9 cellular contexts compared by ENCODE assay signal in genomic region chr12:6443361-6443983, GRCh38. TPM values are rescaled to one million over a fixed set of nuclear protein-coding genes. Genes with fewer than 3 reads are reported as not detected.
DNase-seq lines count a peak whose midpoint lies in the region; ATAC-seq and TF ChIP-seq lines count a peak whose summit lies in the region.
"Had no signal": no experiment of that assay in that cellular context is flagged by ENCODE, and none has a peak within 500 bp of the region (broad histone marks: within the 10 kb centered on the region; RNA-seq: fewer than 3 reads in every experiment).

No MANE protein-coding gene starts in this region.

- peak; percentile 55 for TF ChIP-seq POLR2A in GM18505 (IDR thresholded peaks at IDR 0.05; ENCODE audit: borderline replicate concordance, extremely low read depth, insufficient read depth, insufficient read length)
- TF ChIP-seq POLR2A in breast epithelium (IDR thresholded peaks at IDR 0.05), result no peak

- H3K36me3 Mint-ChIP-seq in activated T-cell treated with anti-CD3 and anti-CD28 coated beads, Interleukin-2, amount 50 U/mL, for 4 hours (ENCODE audit: insufficient read depth), result no peaks in the 10 kb centered on the region

- H3K27ac ChIP-seq in breast epithelium (no peak overlapping the region), dorsolateral prefrontal cortex (no peak overlapping the region)

- H3K9me3 Mint-ChIP-seq in activated T-cell treated with anti-CD3 and anti-CD28 coated beads, Interleukin-2, amount 50 U/mL, for 4 hours, result no peaks in the 10 kb centered on the region

- no peak for TF ChIP-seq CTCF in breast epithelium (IDR thresholded peaks at IDR 0.05)
- no peak for TF ChIP-seq CTCF in dorsolateral prefrontal cortex (IDR thresholded peaks at IDR 0.05 in 54 of 56, conservative IDR thresholded peaks at IDR 0.05 in 2 of 56; ENCODE audit: low read depth in 1 of 56, partially characterized antibody in 56 of 56)

- H3K36me3 ChIP-seq in breast epithelium, result no peaks in the 10 kb centered on the region

- intact Hi-C loops in sciatic nerve (cut with DNase I) (no loop called here), breast epithelium (cut with DNase I; ENCODE audit: low total_unique reads) (no loop called here), dorsolateral prefrontal cortex (cut with DNase I) (no loop called here)

- no peaks in the 10 kb centered on the region for H3K9me3 ChIP-seq in breast epithelium

- no peaks in the 10 kb centered on the region for H3K27me3 Mint-ChIP-seq in activated T-cell treated with anti-CD3 and anti-CD28 coated beads, Interleukin-2, amount 50 U/mL, for 4 hours (ENCODE audit: low read depth)

- H3K4me3 Mint-ChIP-seq in activated T-cell treated with anti-CD3 and anti-CD28 coated beads, Interleukin-2, amount 50 U/mL, for 4 hours, result peak overlapping the region; percentile 90

- H3K4me3 ChIP-seq in breast epithelium (no peak overlapping the region), dorsolateral prefrontal cortex (no peak overlapping the region)

- H3K4me1 Mint-ChIP-seq in activated T-cell treated with anti-CD3 and anti-CD28 coated beads, Interleukin-2, amount 50 U/mL, for 4 hours (ENCODE audit: low read depth), result peaks cover 68% of the 10 kb centered on the region

- no peak for ATAC-seq in GM18505 (IDR thresholded peaks at IDR 0.05; ENCODE audit: unreplicated experiment)
- peak; percentile 31 for ATAC-seq in HG02678 (IDR thresholded peaks at IDR 0.05; ENCODE audit: unreplicated experiment)
- peak; percentile 75 to 80 for ATAC-seq in activated T-cell treated with anti-CD3 and anti-CD28 coated beads, Interleukin-2, amount 50 U/mL, for 4 hours
- no peak for ATAC-seq in sciatic nerve
- ATAC-seq in GM21367 (IDR thresholded peaks at IDR 0.05; ENCODE audit: unreplicated experiment), result no peak

- no peaks in the 10 kb centered on the region for H3K4me1 ChIP-seq in breast epithelium

- H3K27me3 ChIP-seq in breast epithelium (no peaks in the 10 kb centered on the region), dorsolateral prefrontal cortex (no peaks in the 10 kb centered on the region)

- DNase-seq in activated T-cell treated with anti-CD3 and anti-CD28 coated beads, Interleukin-2, amount 50 U/mL, for 4 hours, result no peak
- peak; percentile 12 for DNase-seq in sciatic nerve (ENCODE audit: low spot score)
- DNase-seq in breast epithelium (ENCODE audit: low spot score in 2 of 2), result no peak
- no peak for DNase-seq in dorsolateral prefrontal cortex
- DNase-seq: NCI-H1930 had no signal

RNA-seq across cellular contexts. Expression of gene CD27, which starts 1.3 kb away (rescaled TPM):
- total RNA-seq in activated T-cell treated with anti-CD3 and anti-CD28 coated beads, Interleukin-2, amount 50 U/mL, for 4 hours, result 100 to 1,000 TPM in 1 of 3 donors, 10 to 100 TPM in 2; 52.3 to 100 (median 89.8) TPM
- total RNA-seq in sciatic nerve, result 0.58 TPM
- total RNA-seq in breast epithelium, result 1 to 10 TPM in 2 of 3 donors, under 1 TPM in 1; 0.64 to 4.3 (median 2.6) TPM
- total RNA-seq in dorsolateral prefrontal cortex, result under 1 TPM in 10 of 120 experiments, not detected in 110; 0.39 to 0.79 (median 0.63) TPM
- total RNA-seq: bronchial epithelial cell had no signal

RNA-seq across cellular contexts. Expression of gene TAPBPL, which starts 8.4 kb away (rescaled TPM):
- 10 to 100 TPM; 24.4 to 36.6 (median 30.0) TPM for total RNA-seq in activated T-cell treated with anti-CD3 and anti-CD28 coated beads, Interleukin-2, amount 50 U/mL, for 4 hours
- total RNA-seq in sciatic nerve (23.5 TPM), breast epithelium (10 to 100 TPM; 16.5 to 24.6 (median 22.9) TPM), dorsolateral prefrontal cortex (10 to 100 TPM in 78 of 120 experiments, 1 to 10 TPM in 42; 4.2 to 19.6 (median 11.2) TPM)

RNA-seq across cellular contexts. Expression of gene VAMP1, which starts 27.0 kb away (rescaled TPM):
- total RNA-seq in activated T-cell treated with anti-CD3 and anti-CD28 coated beads, Interleukin-2, amount 50 U/mL, for 4 hours, result 10 to 100 TPM; 17.1 to 22.9 (median 21.6) TPM
- 19.9 TPM for total RNA-seq in sciatic nerve
- total RNA-seq in breast epithelium, result 10 to 100 TPM in 2 of 3 donors, 1 to 10 TPM in 1; 8.2 to 12.5 (median 11.1) TPM
- total RNA-seq in dorsolateral prefrontal cortex, result 100 to 1,000 TPM in 118 of 120 experiments, 10 to 100 TPM in 2; 90.3 to 464 (median 220) TPM

RNA-seq across cellular contexts. Expression of gene MRPL51, which starts 49.6 kb away (rescaled TPM):
- 100 to 1,000 TPM; 249 to 262 (median 256) TPM for total RNA-seq in activated T-cell treated with anti-CD3 and anti-CD28 coated beads, Interleukin-2, amount 50 U/mL, for 4 hours
- total RNA-seq in sciatic nerve, result 117 TPM
- total RNA-seq in breast epithelium, result 10 to 100 TPM; 58.5 to 72.1 (median 62.4) TPM
- 100 to 1,000 TPM in 107 of 120 experiments, 10 to 100 TPM in 13; 81.0 to 147 (median 117) TPM for total RNA-seq in dorsolateral prefrontal cortex

RNA-seq across cellular contexts. Expression of gene NCAPD2, which starts 50.4 kb away (rescaled TPM):
- 10 to 100 TPM; 29.8 to 36.1 (median 32.9) TPM for total RNA-seq in activated T-cell treated with anti-CD3 and anti-CD28 coated beads, Interleukin-2, amount 50 U/mL, for 4 hours
- total RNA-seq in sciatic nerve, result 21.3 TPM
- total RNA-seq in breast epithelium, result 10 to 100 TPM; 21.6 to 66.7 (median 53.9) TPM
- total RNA-seq in dorsolateral prefrontal cortex, result 10 to 100 TPM; 10.2 to 44.7 (median 21.8) TPM

Comparison
In these comparisons a context has a peak if more than half of its experiments do, and no peak if none do; other contexts are left out.
1. ATAC-seq: peak in HG02678 (single experiment) and activated T-cell treated with anti-CD3 and anti-CD28 coated beads, Interleukin-2, amount 50 U/mL, for 4 hours (2 of 2); none in GM18505 (single experiment), sciatic nerve (single experiment) and GM21367 (single experiment).
2. RNA of gene CD27, which starts 1.3 kb away (total RNA-seq): 52.3 to 100 TPM in activated T-cell treated with anti-CD3 and anti-CD28 coated beads, Interleukin-2, amount 50 U/mL, for 4 hours; 0.64 to 4.3 TPM in breast epithelium, 0.58 TPM in sciatic nerve (single experiment) and 0.39 to 0.79 TPM in dorsolateral prefrontal cortex; every median in the first group is over 10 times any median in the second.